Comparison of ENCODE assay signal across 16 cellular contexts in genomic region chr2:186696337-186696736, GRCh38.
"Had no signal": no experiment of that assay in that cellular context is flagged by ENCODE, and none has a peak within 500 bp of the region (broad histone marks: within the 10 kb centered on the region; RNA-seq: fewer than 3 reads in every experiment).

No MANE protein-coding gene starts in this region.

- ATAC-seq: foreskin keratinocyte; left lobe of liver; stimulated activated naive CD8-positive, alpha-beta T cell treated with anti-CD3 and anti-CD28 coated beads, Interleukin-15, amount 100 ng/mL, for 72 hours had no signal

- H2AFZ ChIP-seq: parathyroid adenoma had no signal

- DNase-seq: activated CD4-positive, alpha-beta T cell treated with anti-CD3 and anti-CD28 coated beads, Interleukin-2, amount 50 U/mL, for 1 hour; activated CD4-positive, CD25-positive, alpha-beta regulatory T cell; activated effector memory CD4-positive, alpha-beta T cell treated with Interleukin-2 at 50 U/mL for 16 hours; activated T-cell treated with anti-CD3 and anti-CD28 coated beads, Interleukin-2, amount 50 U/mL, for 1 hour; amygdala; foreskin keratinocyte; head of caudate nucleus; islet precursor cell; retina; stimulated activated CD4-positive, alpha-beta T cell treated with anti-CD3 and anti-CD28 coated beads, Interleukin-15, amount 100 ng/mL, for 24 hours; stimulated activated CD4-positive, alpha-beta T cell treated with anti-CD3 and anti-CD28 coated beads, Interleukin-4, amount 100 ng/mL, for 24 hours; stimulated activated naive CD8-positive, alpha-beta T cell treated with anti-CD3 and anti-CD28 coated beads, Interleukin-15, amount 100 ng/mL, for 72 hours; uterus had no signal

- H3K79me2 ChIP-seq: parathyroid adenoma had no signal

- H3K9ac ChIP-seq: parathyroid adenoma had no signal

- H3K27me3 ChIP-seq: foreskin keratinocyte, uterus had no signal

- H3K36me3 ChIP-seq: uterus had no signal

- H3K27ac ChIP-seq: foreskin keratinocyte, parathyroid adenoma had no signal

- H3K4me1 ChIP-seq: uterus had no signal

- H3K4me3 ChIP-seq: uterus had no signal

- H3K9me3 ChIP-seq: uterus had no signal

- FAIRE-seq: endothelial cell of umbilical vein had no signal
